In the genomic region with DNA sequence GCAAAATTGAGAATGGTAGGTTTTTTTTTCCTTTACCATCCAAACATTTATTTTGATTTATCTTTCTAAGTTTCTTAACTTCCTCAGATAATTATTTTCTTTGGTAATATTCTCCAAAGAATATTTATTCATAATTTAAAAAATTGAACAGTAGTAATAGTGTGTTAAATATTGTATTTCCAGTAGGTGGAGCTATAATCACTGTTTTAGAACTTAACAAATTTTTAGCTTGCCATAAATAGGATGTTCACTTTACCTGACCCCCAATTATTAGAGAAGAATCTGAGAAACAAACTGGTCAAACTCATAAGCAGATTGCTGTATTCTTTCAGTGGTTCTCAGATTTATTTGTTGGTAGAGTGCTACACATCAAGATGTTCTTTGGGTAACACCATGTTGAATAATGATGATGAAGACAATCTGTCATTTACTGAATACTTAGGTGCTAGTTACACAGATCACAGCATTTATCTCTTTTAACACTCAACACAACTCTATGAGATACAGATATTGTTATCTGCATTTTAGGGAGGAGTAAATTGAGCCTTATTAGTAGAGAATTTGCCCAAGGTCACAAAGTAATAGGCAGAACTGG, we compare ENCODE assay signal across 1 cellular context.
TF ChIP-seq lines count a peak whose summit lies in the region.

No MANE protein-coding gene starts in this region.

TF ChIP-seq in WTC11, 78 proteins besides CTCF, POLR2A, EP300 and RAD21 (continued from another document):
- TF ChIP-seq, protein P1, sequence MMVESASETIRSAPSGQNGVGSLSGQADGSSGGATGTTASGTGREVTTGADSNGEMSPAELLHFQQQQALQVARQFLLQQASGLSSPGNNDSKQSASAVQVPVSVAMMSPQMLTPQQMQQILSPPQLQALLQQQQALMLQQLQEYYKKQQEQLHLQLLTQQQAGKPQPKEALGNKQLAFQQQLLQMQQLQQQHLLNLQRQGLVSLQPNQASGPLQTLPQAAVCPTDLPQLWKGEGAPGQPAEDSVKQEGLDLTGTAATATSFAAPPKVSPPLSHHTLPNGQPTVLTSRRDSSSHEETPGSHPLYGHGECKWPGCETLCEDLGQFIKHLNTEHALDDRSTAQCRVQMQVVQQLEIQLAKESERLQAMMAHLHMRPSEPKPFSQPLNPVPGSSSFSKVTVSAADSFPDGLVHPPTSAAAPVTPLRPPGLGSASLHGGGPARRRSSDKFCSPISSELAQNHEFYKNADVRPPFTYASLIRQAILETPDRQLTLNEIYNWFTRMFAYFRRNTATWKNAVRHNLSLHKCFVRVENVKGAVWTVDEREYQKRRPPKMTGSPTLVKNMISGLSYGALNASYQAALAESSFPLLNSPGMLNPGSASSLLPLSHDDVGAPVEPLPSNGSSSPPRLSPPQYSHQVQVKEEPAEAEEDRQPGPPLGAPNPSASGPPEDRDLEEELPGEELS (CRISPR knock-in tag; IDR thresholded peaks at IDR 0.05): no peak
